8 cellular contexts compared by ENCODE assay signal in the genomic region with DNA sequence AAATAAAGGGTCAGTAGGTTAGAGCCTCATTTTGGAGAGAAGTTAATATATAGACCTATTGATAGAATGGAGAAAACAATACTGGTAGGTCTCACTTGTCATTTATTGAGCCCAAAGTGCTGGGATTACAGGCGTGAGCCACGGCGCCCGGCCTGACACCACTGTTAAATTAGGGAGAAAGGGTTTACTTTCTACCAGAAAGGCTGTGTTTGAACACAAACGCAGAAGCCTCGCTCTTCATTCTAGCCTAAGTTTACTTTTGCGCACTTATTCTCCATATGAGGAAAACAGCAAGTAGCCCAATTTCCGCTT.
A peak's percentile ranks its signal among the peaks of the same experiment; 100 is the strongest.
DNase-seq lines count a peak whose midpoint lies in the region; ATAC-seq and TF ChIP-seq lines count a peak whose summit lies in the region.

No MANE protein-coding gene starts in this region.

- peaks cover 0 to 2% of the 10 kb centered on the region in 2 donors for H3K4me1 ChIP-seq in mucosa of rectum (ENCODE audit: control insufficient read depth in 2 of 2, insufficient read depth in 2 of 2, low read length in 2 of 2)

- in situ Hi-C loops in brain microvascular endothelial cell (cut with HindIII; ENCODE audit: low pct_ligation_motif_present, low sequenced_read_pairs) = no loop called here

- H3K27me3 ChIP-seq in brain microvascular endothelial cell (replicated peaks) (no peaks in the 10 kb centered on the region), mucosa of rectum (ENCODE audit: control insufficient read depth in 2 of 2, insufficient read depth in 2 of 2, low read length in 2 of 2) (no peaks in the 10 kb centered on the region)

- peak overlapping the region; percentile 71 for H3K27ac ChIP-seq in brain microvascular endothelial cell
- peak overlapping the region; percentile 77 to 85 for H3K27ac ChIP-seq in mucosa of rectum (ENCODE audit: low read depth in 2 of 2, low read length in 2 of 2)

- H3K36me3 ChIP-seq in brain microvascular endothelial cell (replicated peaks) (peaks cover 8% of the 10 kb centered on the region), mucosa of rectum (ENCODE audit: control insufficient read depth in 2 of 2, insufficient read depth in 2 of 2, low read length in 2 of 2) (peaks cover 12 to 14% of the 10 kb centered on the region in 2 donors)

- H3K9me3 ChIP-seq in mucosa of rectum (ENCODE audit: control insufficient read depth in 2 of 2, low read length in 2 of 2) = no peaks in the 10 kb centered on the region

- H3K9ac ChIP-seq in mucosa of rectum (ENCODE audit: low read depth in 1 of 2, low read length in 2 of 2) = peak overlapping the region in 1 of 2 donors; percentile 44

- peak; percentile 6 for DNase-seq in stimulated activated CD4-positive, alpha-beta T cell treated with anti-CD3 and anti-CD28 coated beads, Interleukin-4, amount 100 ng/mL, for 1 hour
- no peak for DNase-seq in stimulated activated CD4-positive, alpha-beta T cell treated with anti-CD3 and anti-CD28 coated beads, Interleukin-4, amount 100 ng/mL, for 24 hours
- DNase-seq in brain microvascular endothelial cell (no peak), NCI-H1105 (lab: John Stamatoyannopoulos, UW) (no peak), NCI-H774 (lab: John Stamatoyannopoulos, UW) (no peak), OCI-M2 (lab: John Stamatoyannopoulos, UW; ENCODE audit: unreplicated experiment) (no peak)

- H3K4me3 ChIP-seq in brain microvascular endothelial cell (ENCODE audit: low read depth, low read length) = peak overlapping the region; percentile 86
- H3K4me3 ChIP-seq in mucosa of rectum (ENCODE audit: low read length in 2 of 2) = peak overlapping the region; percentile 94 to 96

- ATAC-seq in HG03108 (IDR thresholded peaks at IDR 0.05; ENCODE audit: unreplicated experiment) = no peak

- no peak for TF ChIP-seq CTCF in brain microvascular endothelial cell (IDR thresholded peaks at IDR 0.05; ENCODE audit: low read depth, low read length, missing control alignments)
